In the genomic region with DNA sequence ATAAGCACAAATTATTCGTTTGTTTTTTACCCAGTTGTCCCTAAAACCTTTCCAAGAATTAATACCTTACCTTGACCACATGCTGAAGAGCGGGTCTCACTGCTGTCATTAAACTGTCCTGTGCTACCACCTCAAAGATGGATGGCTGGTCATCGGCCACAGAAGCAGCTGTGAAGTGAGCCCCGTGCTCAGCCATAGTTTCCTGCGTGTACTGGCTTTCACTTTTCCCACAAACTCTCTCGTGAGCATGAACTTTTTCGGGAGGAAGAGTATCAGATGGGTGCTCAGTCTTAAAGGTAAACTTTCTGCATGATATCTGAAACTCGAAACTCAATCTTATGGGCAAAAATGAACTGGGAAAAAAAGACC, we compare ENCODE assay signal across 8 cellular contexts. TPM values are rescaled to one million over a fixed set of nuclear protein-coding genes. Genes with fewer than 3 reads are reported as not detected.
DNase-seq lines count a peak whose midpoint lies in the region; ATAC-seq, FAIRE-seq and TF ChIP-seq lines count a peak whose summit lies in the region.

No MANE protein-coding gene starts in this region.

- no peak overlapping the region for H2BK5ac ChIP-seq in H1 (ENCODE audit: low read depth, low read length)

- POLR2A ChIA-PET in Panc1 (lab: Charles Lee) (interaction anchor here (0.5 to 1.3 kb wide), 3 partner anchors 9 to 271 kb away, joined by 3 to 9 read pairs (median 5); a partner anchor contains a TSS), H1 (lab: Charles Lee; ENCODE audit: partially characterized antibody) (interaction anchor here (1.2 to 2.7 kb wide), 7 partner anchors 9 to 166 kb away, joined by 3 to 14 read pairs (median 5); a partner anchor contains a TSS)

- in situ Hi-C loops in Panc1 (cut with HindIII; ENCODE audit: low pct_unique_long_range_greater_than_20kb, low sequenced_read_pairs), result no loop called here

- no peak overlapping the region for H4K5ac ChIP-seq in H1 (ENCODE audit: insufficient read length, low read depth, low read length)

- H3K4me2 ChIP-seq in H1 (ENCODE audit: insufficient read depth in 1 of 2, low read depth in 2 of 2, low read length in 2 of 2), result peak overlapping the region; percentile 92 to 94

- H3K56ac ChIP-seq in H1 (replicated peaks; ENCODE audit: insufficient read length, low read depth, low read length), result no peak overlapping the region

- H4K8ac ChIP-seq in H1 (ENCODE audit: extremely low read depth, insufficient read depth, low read length), result no peak overlapping the region; the same call in 1 of the 2 replicates

- H2BK12ac ChIP-seq in H1 (ENCODE audit: low read depth, low read length), result no peak overlapping the region

- H3K79me1 ChIP-seq in H1 (ENCODE audit: low read depth, low read length), result no peaks in the 10 kb centered on the region

- DNase-seq in Panc1 (ENCODE audit: low read depth, low spot score), result no peak
- no peak for DNase-seq in H1 (ENCODE audit: low read depth in 1 of 2, low spot score in 2 of 2)
- DNase-seq in naive B cell, result no peak
- DNase-seq in NCI-H2227 treated with DMSO at 0.1 percent for 48 hours (lab: John Stamatoyannopoulos, UW), result no peak
- DNase-seq in activated effector memory CD4-positive, alpha-beta T cell treated with anti-CD3 and anti-CD28 coated beads, Interleukin-2, amount 50 U/mL, for 16 hours, result no peak

- peak overlapping the region; percentile 95 for H2AFZ ChIP-seq in H1 (ENCODE audit: low read length)

- H3K79me2 ChIP-seq in H1 (ENCODE audit: control insufficient read depth in 1 of 2, insufficient read depth in 2 of 2, low read length in 2 of 2), result no peaks in the 10 kb centered on the region

- no peaks in the 10 kb centered on the region for H3K27me3 Mint-ChIP-seq in naive B cell

- BruUV-seq in Panc1 (replicated peaks; lab: Mats Ljungman, UMichigan), result TSS peak; percentile 96

- no peak for FAIRE-seq in H1 (lab: Jason Lieb, UNC)

- H2BK15ac ChIP-seq in H1 (ENCODE audit: low read length), result peak overlapping the region; percentile 40; the same call in 1 of the 2 replicates

- peaks cover 8% of the 10 kb centered on the region for H3K23me2 ChIP-seq in H1 (ENCODE audit: low read depth, low read length)

- H3K36me3 Mint-ChIP-seq in naive B cell, result no peaks in the 10 kb centered on the region

- no peak overlapping the region for H3K4ac ChIP-seq in H1 (replicated peaks; ENCODE audit: insufficient read length, low read depth, low read length)

- H3K23ac ChIP-seq in H1 (ENCODE audit: insufficient read length), result no peak overlapping the region

- H4K20me1 ChIP-seq in H1 (replicated peaks in 1 of 2; ENCODE audit: control insufficient read depth in 1 of 2, insufficient read depth in 2 of 2, low read length in 2 of 2), result no peaks in the 10 kb centered on the region

- peak overlapping the region in 2 of 4 experiments; percentile 28 to 52; a peak in 4 of 7 replicates for H3K9ac ChIP-seq in H1 (replicated peaks in 1 of 4; ENCODE audit: extremely low read depth in 1 of 4, low read depth in 3 of 4, low read length in 3 of 4)

- CTCF ChIA-PET in Panc1 (lab: Charles Lee) (interaction anchor here (0.5 to 1.3 kb wide), 3 partner anchors 22 to 185 kb away, joined by 4 read pairs; no protein-coding TSS in a partner anchor), H1 (lab: Charles Lee; ENCODE audit: partially characterized antibody) (interaction anchor here (0.6 to 1.4 kb wide), 4 partner anchors 26 to 264 kb away, joined by 3 to 6 read pairs (median 4); no protein-coding TSS in a partner anchor)

- H3K27ac ChIP-seq in Panc1 (ENCODE audit: low read length), result peak overlapping the region; percentile 87
- H3K27ac ChIP-seq in H1 (ENCODE audit: low read depth, low read length), result no peak overlapping the region

- H3K4me1 Mint-ChIP-seq in naive B cell, result peaks cover 15 to 32% (median 16%) of the 10 kb centered on the region in 3 donors

- H3K27me3 ChIP-seq in Panc1 (ENCODE audit: control insufficient read depth, insufficient read depth, low read length) (no peaks in the 10 kb centered on the region), H1 (replicated peaks in 1 of 4; ENCODE audit: control insufficient read depth in 3 of 4, extremely low read depth in 1 of 4, insufficient read depth in 3 of 4, low read length in 3 of 4) (no peaks in the 10 kb centered on the region)

- H2AK5ac ChIP-seq in H1 (ENCODE audit: low read depth, low read length), result no peak overlapping the region

- no peak overlapping the region for H2BK120ac ChIP-seq in H1 (replicated peaks; ENCODE audit: low read depth, low read length)

- H2BK20ac ChIP-seq in H1 (ENCODE audit: low read length), result no peak overlapping the region

- peak overlapping the region; percentile 54 for H3K4me3 ChIP-seq in GM12875 (ENCODE audit: low read depth, low read length)
- peak overlapping the region; percentile 73 to 85 for H3K4me3 ChIP-seq in Panc1 (ENCODE audit: low read depth in 2 of 2, low read length in 2 of 2)
- H3K4me3 ChIP-seq in H1 (ENCODE audit: extremely low read depth in 1 of 4, insufficient read depth in 2 of 4, low read depth in 3 of 4, low read length in 4 of 4), result peak overlapping the region; percentile 81 to 85 (median 84)

- H3K27ac Mint-ChIP-seq in naive B cell, result peak overlapping the region; percentile 95 to 99 (median 98)

- no peak for TF ChIP-seq RAD21 in H1 (IDR thresholded peaks at IDR 0.05 in 1 of 2, conservative IDR thresholded peaks at IDR 0.05 in 1 of 2; ENCODE audit: low read depth in 2 of 2, low read length in 2 of 2)

- TF ChIP-seq EP300 in H1 (IDR thresholded peaks at IDR 0.05; ENCODE audit: borderline replicate concordance in 1 of 2, low read depth in 2 of 2, low read length in 2 of 2), result no peak

- no peaks in the 10 kb centered on the region for H3K9me3 Mint-ChIP-seq in naive B cell

- whole genome bisulfite sequencing in H1 (ENCODE audit: extremely low coverage in 1 of 2, insufficient coverage in 1 of 2, insufficient read length in 1 of 2, insufficient replicate concordance in 2 of 2, low coverage in 1 of 2, low lambda C conversion rate in 2 of 2, missing lambda C conversion rate in 1 of 2), 2 experiments, result 26% methylated on average over 8 of the region's 8 CpGs; no CpG with 5 or more reads in 1 of the 2 experiments

- peak overlapping the region; percentile 94 to 100 (median 98) for H3K4me3 Mint-ChIP-seq in naive B cell

- TF ChIP-seq CTCF in GM12875 (IDR thresholded peaks at IDR 0.05; ENCODE audit: borderline replicate concordance, insufficient read depth, low read depth, low read length) (no peak), Panc1 (IDR thresholded peaks at IDR 0.05) (no peak), H1 (IDR thresholded peaks at IDR 0.05; ENCODE audit: control extremely low read depth in 1 of 3, insufficient read depth in 1 of 3, low read depth in 1 of 3, low read length in 3 of 3) (no peak)

- H3K36me3 ChIP-seq in Panc1 (ENCODE audit: control insufficient read depth, insufficient read depth, low read length), result no peaks in the 10 kb centered on the region; the same call in 1 of the 2 replicates
- H3K36me3 ChIP-seq in H1 (ENCODE audit: control insufficient read depth in 2 of 4, insufficient read depth in 4 of 4, low read length in 3 of 4), result peaks cover 0 to 16% (median 1%) of the 10 kb centered on the region in 4 experiments; a peak in 2 of 8 replicates

- H3K4me1 ChIP-seq in Panc1 (ENCODE audit: control insufficient read depth, insufficient read depth, low read length) (peaks cover 19% of the 10 kb centered on the region), H1 (replicated peaks in 1 of 4; ENCODE audit: control insufficient read depth in 3 of 4, insufficient read depth in 4 of 4, low read length in 3 of 4) (peaks cover 0 to 2% (median under 1%) of the 10 kb centered on the region in 4 experiments; a peak in 1 of 7 replicates)

- H4K91ac ChIP-seq in H1 (replicated peaks; ENCODE audit: insufficient read length, low read length), result no peak overlapping the region

- ATAC-seq in Panc1 (peak; percentile 41; the same call in 1 of the 2 replicates), naive B cell (ENCODE audit: low read depth in 2 of 2) (no peak), GM19023 (IDR thresholded peaks at IDR 0.05; ENCODE audit: unreplicated experiment) (no peak), GM18870 (IDR thresholded peaks at IDR 0.05; ENCODE audit: unreplicated experiment) (no peak)

- H3K9me3 ChIP-seq in Panc1 (ENCODE audit: control insufficient read depth, insufficient read depth, low read depth, low read length), result no peaks in the 10 kb centered on the region
- H3K9me3 ChIP-seq in H1 (ENCODE audit: insufficient read depth in 2 of 2, low read depth in 1 of 2, low read length in 1 of 2), result no peaks in the 10 kb centered on the region

- no peak overlapping the region for H3K14ac ChIP-seq in H1 (ENCODE audit: insufficient read length)

- intact Hi-C loops in Panc1 (cut with micrococcal nuclease; ENCODE audit: unreplicated experiment), result no loop called here

- no peak for TF ChIP-seq POLR2A in H1 (IDR thresholded peaks at IDR 0.05; ENCODE audit: control extremely low read depth in 1 of 2, low read depth in 2 of 2, low read length in 2 of 2)

- H3K18ac ChIP-seq in H1 (ENCODE audit: extremely low read depth, low read length), result no peak overlapping the region

RNA-seq across cellular contexts. Expression of a gene that starts 0.6 kb away (rescaled TPM):
- 6.6 TPM for total RNA-seq in Panc1 (2021; ENCODE audit: unreplicated experiment)
- 5.4 TPM for polyA plus RNA-seq in Panc1 (2012; ENCODE audit: insufficient read length)
- 2.5 and 3.0 TPM in 2 replicates for total RNA-seq in H1 (2021; fragmentation: NEBNext Ultra II Directional; extraction: Animal tissue kit (Norgen Biotek cat#: 25700))
- polyA plus RNA-seq in H1 (2011; rRNA removed) (4.5 and 5.9 TPM in 2 replicates), naive B cell (ENCODE audit: low read depth in 6 of 6) (1 to 10 TPM; 1.6 to 2.6 (median 2.4) TPM)
- 3.6 TPM for polyA plus RNA-seq in H1 (2011; cell fraction: cytosol; rRNA removed)
- polyA plus RNA-seq in H1 (2011; cell fraction: nucleus; rRNA removed), result 3.5 TPM
- 3.0 to 4.1 TPM (median 3.5 TPM) in 4 replicates for polyA plus RNA-seq in H1 (2012, experiment 1 of 2)
- polyA plus RNA-seq in H1 (2012, experiment 2 of 2), result 0.37 TPM
- 3.4 TPM for polyA plus RNA-seq in H1 (2013, experiment 1 of 2)
- polyA plus RNA-seq in H1 (2013, experiment 2 of 2), result 3.9 TPM
- polyA minus RNA-seq in H1 (2011; rRNA and poly(A)+ RNA removed), result 4.6 and 6.0 TPM in 2 replicates
- 2.9 TPM for polyA minus RNA-seq in H1 (2011; cell fraction: cytosol; rRNA and poly(A)+ RNA removed)
- 2.5 TPM for polyA minus RNA-seq in H1 (2011; cell fraction: nucleus; rRNA and poly(A)+ RNA removed)

RNA-seq across cellular contexts. Expression of a gene that starts 9.3 kb away (rescaled TPM):
- 446 TPM for total RNA-seq in Panc1 (2021; ENCODE audit: unreplicated experiment)
- 168 TPM for polyA plus RNA-seq in Panc1 (2012; ENCODE audit: insufficient read length)
- 194 and 199 TPM in 2 replicates for total RNA-seq in H1 (2021; fragmentation: NEBNext Ultra II Directional; extraction: Animal tissue kit (Norgen Biotek cat#: 25700))
- polyA plus RNA-seq in H1 (2011; rRNA removed) (63.4 and 95.5 TPM in 2 replicates), naive B cell (ENCODE audit: low read depth in 6 of 6) (10 to 100 TPM; 34.1 to 52.1 (median 40.8) TPM)
- 90.2 TPM for polyA plus RNA-seq in H1 (2011; cell fraction: cytosol; rRNA removed)
- polyA plus RNA-seq in H1 (2011; cell fraction: nucleus; rRNA removed), result 69.7 TPM
- 89.2 to 118 TPM (median 113 TPM) in 4 replicates for polyA plus RNA-seq in H1 (2012, experiment 1 of 2)
- 12.5 TPM for polyA plus RNA-seq in H1 (2012, experiment 2 of 2)
- polyA plus RNA-seq in H1 (2013, experiment 1 of 2), result 72.4 TPM
- 69.8 TPM for polyA plus RNA-seq in H1 (2013, experiment 2 of 2)
- polyA minus RNA-seq in H1 (2011; rRNA and poly(A)+ RNA removed), result 265 and 350 TPM in 2 replicates
- polyA minus RNA-seq in H1 (2011; cell fraction: cytosol; rRNA and poly(A)+ RNA removed), result 98.9 TPM
- polyA minus RNA-seq in H1 (2011; cell fraction: nucleus; rRNA and poly(A)+ RNA removed), result 115 TPM

RNA-seq across cellular contexts. Expression of a gene that starts 17.2 kb away (rescaled TPM):
- not detected for total RNA-seq in Panc1 (2021; ENCODE audit: unreplicated experiment)
- polyA plus RNA-seq in Panc1 (2012; ENCODE audit: insufficient read length), result not detected
- total RNA-seq in H1 (2021; fragmentation: NEBNext Ultra II Directional; extraction: Animal tissue kit (Norgen Biotek cat#: 25700)), result not detected in 2 replicates
- polyA plus RNA-seq in H1 (2011; rRNA removed), result 0.03 TPM in 1 of 2 replicates, not detected in the other
- not detected for polyA plus RNA-seq in H1 (2011; cell fraction: cytosol; rRNA removed)
- not detected for polyA plus RNA-seq in H1 (2011; cell fraction: nucleus; rRNA removed)
- not detected in 4 replicates for polyA plus RNA-seq in H1 (2012, experiment 1 of 2)
- not detected for polyA plus RNA-seq in H1 (2012, experiment 2 of 2)
- polyA plus RNA-seq in H1 (2013, experiment 1 of 2), result not detected
- not detected for polyA plus RNA-seq in H1 (2013, experiment 2 of 2)
- polyA minus RNA-seq in H1 (2011; rRNA and poly(A)+ RNA removed), result not detected in 2 replicates
- not detected for polyA minus RNA-seq in H1 (2011; cell fraction: cytosol; rRNA and poly(A)+ RNA removed)
- not detected for polyA minus RNA-seq in H1 (2011; cell fraction: nucleus; rRNA and poly(A)+ RNA removed)
- polyA plus RNA-seq in naive B cell (ENCODE audit: low read depth in 6 of 6), result under 1 TPM in 2 of 6 donors, not detected in 4; 0.09 to 0.36 TPM

RNA-seq across cellular contexts. Expression of a gene that starts 40.3 kb away (rescaled TPM):
- total RNA-seq in Panc1 (2021; ENCODE audit: unreplicated experiment), result 0.33 TPM
- not detected for polyA plus RNA-seq in Panc1 (2012; ENCODE audit: insufficient read length)
- not detected in 2 replicates for total RNA-seq in H1 (2021; fragmentation: NEBNext Ultra II Directional; extraction: Animal tissue kit (Norgen Biotek cat#: 25700))
- not detected in 2 replicates for polyA plus RNA-seq in H1 (2011; rRNA removed)
- polyA plus RNA-seq in H1 (2011; cell fraction: cytosol; rRNA removed), result not detected
- polyA plus RNA-seq in H1 (2011; cell fraction: nucleus; rRNA removed), result not detected
- not detected in 4 replicates for polyA plus RNA-seq in H1 (2012, experiment 1 of 2)
- polyA plus RNA-seq in H1 (2012, experiment 2 of 2), result not detected
- polyA plus RNA-seq in H1 (2013, experiment 1 of 2), result not detected
- polyA plus RNA-seq in H1 (2013, experiment 2 of 2), result not detected
- polyA minus RNA-seq in H1 (2011; rRNA and poly(A)+ RNA removed), result not detected in 2 replicates
- not detected for polyA minus RNA-seq in H1 (2011; cell fraction: cytosol; rRNA and poly(A)+ RNA removed)
- polyA minus RNA-seq in H1 (2011; cell fraction: nucleus; rRNA and poly(A)+ RNA removed), result not detected
- under 1 TPM in 4 of 6 donors, not detected in 2; 0.09 to 0.23 (median 0.18) TPM for polyA plus RNA-seq in naive B cell (ENCODE audit: low read depth in 6 of 6)
